Comparison of ENCODE assay signal across 1 cellular context in genomic region chr1:1435094-1435903, GRCh38.
TF ChIP-seq lines count a peak whose summit lies in the region.

VWA1 (plus strand) TSS chr1:1435690; CDS start chr1:1435749, 59 bp downstream.

TF ChIP-seq in K562, 482 proteins besides CTCF, POLR2A, EP300 and RAD21 (continued from another document and continues in another):
- TF ChIP-seq, protein P1, sequence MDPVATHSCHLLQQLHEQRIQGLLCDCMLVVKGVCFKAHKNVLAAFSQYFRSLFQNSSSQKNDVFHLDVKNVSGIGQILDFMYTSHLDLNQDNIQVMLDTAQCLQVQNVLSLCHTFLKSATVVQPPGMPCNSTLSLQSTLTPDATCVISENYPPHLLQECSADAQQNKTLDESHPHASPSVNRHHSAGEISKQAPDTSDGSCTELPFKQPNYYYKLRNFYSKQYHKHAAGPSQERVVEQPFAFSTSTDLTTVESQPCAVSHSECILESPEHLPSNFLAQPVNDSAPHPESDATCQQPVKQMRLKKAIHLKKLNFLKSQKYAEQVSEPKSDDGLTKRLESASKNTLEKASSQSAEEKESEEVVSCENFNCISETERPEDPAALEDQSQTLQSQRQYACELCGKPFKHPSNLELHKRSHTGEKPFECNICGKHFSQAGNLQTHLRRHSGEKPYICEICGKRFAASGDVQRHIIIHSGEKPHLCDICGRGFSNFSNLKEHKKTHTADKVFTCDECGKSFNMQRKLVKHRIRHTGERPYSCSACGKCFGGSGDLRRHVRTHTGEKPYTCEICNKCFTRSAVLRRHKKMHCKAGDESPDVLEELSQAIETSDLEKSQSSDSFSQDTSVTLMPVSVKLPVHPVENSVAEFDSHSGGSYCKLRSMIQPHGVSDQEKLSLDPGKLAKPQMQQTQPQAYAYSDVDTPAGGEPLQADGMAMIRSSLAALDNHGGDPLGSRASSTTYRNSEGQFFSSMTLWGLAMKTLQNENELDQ (CRISPR knock-in tag; IDR thresholded peaks at IDR 0.05; ENCODE audit: borderline replicate concordance), result no peak
- TF ChIP-seq CXXC5 (CRISPR knock-in tag; IDR thresholded peaks at IDR 0.05) (peak; percentile 85), ETS1 (conservative IDR thresholded peaks at IDR 0.05; ENCODE audit: control insufficient read depth, low read depth, low read length) (0 out of 2 replicates have a peak, but pooled peaks have one; percentile 36), ETV5 (CRISPR knock-in tag; IDR thresholded peaks at IDR 0.05; ENCODE audit: low read depth) (no peak), ARID4B (CRISPR knock-in tag; IDR thresholded peaks at IDR 0.05) (0 out of 2 replicates have a peak, but pooled peaks have one; percentile 58), U2AF2 (optimal IDR thresholded peaks at IDR 0.05; ENCODE audit: low read depth, low read length) (no peak), TAF1 (IDR thresholded peaks at IDR 0.05; ENCODE audit: control insufficient read depth, extremely low read depth, insufficient read depth, low read length, severe bottlenecking) (no peak), SAP30 (IDR thresholded peaks at IDR 0.05; ENCODE audit: borderline replicate concordance, insufficient read depth, low read depth, low read length, poor library complexity, severe bottlenecking) (peak; percentile 45), MTA1 (IDR thresholded peaks at IDR 0.05; ENCODE audit: borderline replicate concordance) (no peak), GATAD2B (IDR thresholded peaks at IDR 0.05; ENCODE audit: borderline replicate concordance) (peak; percentile 79; the same call in 1 of the 2 replicates), MBD2 (IDR thresholded peaks at IDR 0.05; ENCODE audit: borderline replicate concordance, low read depth) (0 out of 2 replicates have a peak, but pooled peaks have one; percentile 20), ZNF507 (tag; conservative IDR thresholded peaks at IDR 0.05) (no peak), GTF2A2 (tag; IDR thresholded peaks at IDR 0.05) (no peak), ZNF764 (CRISPR knock-in tag; IDR thresholded peaks at IDR 0.05; ENCODE audit: low read depth) (no peak), HNRNPLL (IDR thresholded peaks at IDR 0.05; ENCODE audit: low read depth, low read length, poor library complexity, severe bottlenecking) (no peak), C11orf30 (IDR thresholded peaks at IDR 0.05; ENCODE audit: low read depth) (no peak), ZNF717 (CRISPR knock-in tag; IDR thresholded peaks at IDR 0.05) (no peak), ZFP30 (CRISPR knock-in tag; IDR thresholded peaks at IDR 0.05; ENCODE audit: borderline replicate concordance) (no peak), ARID2 (IDR thresholded peaks at IDR 0.05) (no peak), SIX5 (IDR thresholded peaks at IDR 0.05; ENCODE audit: borderline replicate concordance in 1 of 2, insufficient read depth in 1 of 2, low read depth in 1 of 2, low read length in 2 of 2) (no peak), ZMIZ1 (IDR thresholded peaks at IDR 0.05; ENCODE audit: low read depth in 2 of 2, low read length in 2 of 2) (no peak), MAX (CRISPR knock-in tag; IDR thresholded peaks at IDR 0.05) (peak; percentile 59), SIRT6 (IDR thresholded peaks at IDR 0.05; ENCODE audit: low read depth, low read length) (no peak), ZC3H11A (IDR thresholded peaks at IDR 0.05; ENCODE audit: low read depth, low read length) (no peak), ZNF668 (CRISPR knock-in tag; IDR thresholded peaks at IDR 0.05) (no peak), NFYB (IDR thresholded peaks at IDR 0.05; ENCODE audit: extremely low read depth, insufficient read length) (no peak), SRSF1 (IDR thresholded peaks at IDR 0.05; ENCODE audit: low read depth, low read length) (no peak), ZNF561 (CRISPR knock-in tag; conservative IDR thresholded peaks at IDR 0.05) (no peak), SLC30A9 (CRISPR knock-in tag; IDR thresholded peaks at IDR 0.05) (no peak), POLR2AphosphoS5 (IDR thresholded peaks at IDR 0.05; ENCODE audit: control insufficient read depth, insufficient read depth, low read depth, low read length) (no peak), CBFA2T2 (conservative IDR thresholded peaks at IDR 0.05) (no peak), SRSF9 (IDR thresholded peaks at IDR 0.05; ENCODE audit: borderline replicate concordance, low read depth, low read length) (no peak), ZBTB7A (IDR thresholded peaks at IDR 0.05; ENCODE audit: borderline replicate concordance, control insufficient read depth, low read depth, low read length) (peak; percentile 85; the same call in 1 of the 2 replicates), KLF16 (IDR thresholded peaks at IDR 0.05) (no peak), SMARCC2 (IDR thresholded peaks at IDR 0.05; ENCODE audit: low read depth) (no peak), SNIP1 (IDR thresholded peaks at IDR 0.05; ENCODE audit: low read depth) (no peak), CBX1 (IDR thresholded peaks at IDR 0.05; ENCODE audit: low read depth) (0 out of 2 replicates have a peak, but pooled peaks have one; percentile 37), CC2D1A (IDR thresholded peaks at IDR 0.05) (no peak)
- TF ChIP-seq, protein P2, sequence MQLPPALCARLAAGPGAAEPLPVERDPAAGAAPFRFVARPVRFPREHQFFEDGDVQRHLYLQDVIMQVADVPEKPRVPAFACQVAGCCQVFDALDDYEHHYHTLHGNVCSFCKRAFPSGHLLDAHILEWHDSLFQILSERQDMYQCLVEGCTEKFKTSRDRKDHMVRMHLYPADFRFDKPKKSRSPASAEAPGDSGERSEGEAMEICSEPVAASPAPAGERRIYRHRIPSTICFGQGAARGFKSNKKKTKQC (CRISPR knock-in tag; IDR thresholded peaks at IDR 0.05), result 0 out of 2 replicates have a peak, but pooled peaks have one; percentile 3
- TF ChIP-seq, protein P3, sequence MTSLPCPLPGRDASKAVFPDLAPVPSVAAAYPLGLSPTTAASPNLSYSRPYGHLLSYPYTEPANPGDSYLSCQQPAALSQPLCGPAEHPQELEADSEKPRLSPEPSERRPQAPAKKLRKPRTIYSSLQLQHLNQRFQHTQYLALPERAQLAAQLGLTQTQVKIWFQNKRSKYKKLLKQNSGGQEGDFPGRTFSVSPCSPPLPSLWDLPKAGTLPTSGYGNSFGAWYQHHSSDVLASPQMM (CRISPR knock-in tag; IDR thresholded peaks at IDR 0.05), result no peak
- TF ChIP-seq, protein P4, sequence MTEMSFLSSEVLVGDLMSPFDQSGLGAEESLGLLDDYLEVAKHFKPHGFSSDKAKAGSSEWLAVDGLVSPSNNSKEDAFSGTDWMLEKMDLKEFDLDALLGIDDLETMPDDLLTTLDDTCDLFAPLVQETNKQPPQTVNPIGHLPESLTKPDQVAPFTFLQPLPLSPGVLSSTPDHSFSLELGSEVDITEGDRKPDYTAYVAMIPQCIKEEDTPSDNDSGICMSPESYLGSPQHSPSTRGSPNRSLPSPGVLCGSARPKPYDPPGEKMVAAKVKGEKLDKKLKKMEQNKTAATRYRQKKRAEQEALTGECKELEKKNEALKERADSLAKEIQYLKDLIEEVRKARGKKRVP (CRISPR knock-in tag; IDR thresholded peaks at IDR 0.05), result 0 out of 2 replicates have a peak, but pooled peaks have one; percentile 19
- TF ChIP-seq, protein P5, sequence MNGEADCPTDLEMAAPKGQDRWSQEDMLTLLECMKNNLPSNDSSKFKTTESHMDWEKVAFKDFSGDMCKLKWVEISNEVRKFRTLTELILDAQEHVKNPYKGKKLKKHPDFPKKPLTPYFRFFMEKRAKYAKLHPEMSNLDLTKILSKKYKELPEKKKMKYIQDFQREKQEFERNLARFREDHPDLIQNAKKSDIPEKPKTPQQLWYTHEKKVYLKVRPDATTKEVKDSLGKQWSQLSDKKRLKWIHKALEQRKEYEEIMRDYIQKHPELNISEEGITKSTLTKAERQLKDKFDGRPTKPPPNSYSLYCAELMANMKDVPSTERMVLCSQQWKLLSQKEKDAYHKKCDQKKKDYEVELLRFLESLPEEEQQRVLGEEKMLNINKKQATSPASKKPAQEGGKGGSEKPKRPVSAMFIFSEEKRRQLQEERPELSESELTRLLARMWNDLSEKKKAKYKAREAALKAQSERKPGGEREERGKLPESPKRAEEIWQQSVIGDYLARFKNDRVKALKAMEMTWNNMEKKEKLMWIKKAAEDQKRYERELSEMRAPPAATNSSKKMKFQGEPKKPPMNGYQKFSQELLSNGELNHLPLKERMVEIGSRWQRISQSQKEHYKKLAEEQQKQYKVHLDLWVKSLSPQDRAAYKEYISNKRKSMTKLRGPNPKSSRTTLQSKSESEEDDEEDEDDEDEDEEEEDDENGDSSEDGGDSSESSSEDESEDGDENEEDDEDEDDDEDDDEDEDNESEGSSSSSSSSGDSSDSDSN (IDR thresholded peaks at IDR 0.05; ENCODE audit: borderline replicate concordance in 1 of 2, low read depth in 2 of 2, low read length in 2 of 2), result peak; percentile 62 to 80; a peak in 2 of 4 replicates
- TF ChIP-seq, protein P6, sequence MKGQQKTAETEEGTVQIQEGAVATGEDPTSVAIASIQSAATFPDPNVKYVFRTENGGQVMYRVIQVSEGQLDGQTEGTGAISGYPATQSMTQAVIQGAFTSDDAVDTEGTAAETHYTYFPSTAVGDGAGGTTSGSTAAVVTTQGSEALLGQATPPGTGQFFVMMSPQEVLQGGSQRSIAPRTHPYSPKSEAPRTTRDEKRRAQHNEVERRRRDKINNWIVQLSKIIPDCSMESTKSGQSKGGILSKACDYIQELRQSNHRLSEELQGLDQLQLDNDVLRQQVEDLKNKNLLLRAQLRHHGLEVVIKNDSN (CRISPR knock-in tag; IDR thresholded peaks at IDR 0.05), result no peak
- TF ChIP-seq, protein P7, sequence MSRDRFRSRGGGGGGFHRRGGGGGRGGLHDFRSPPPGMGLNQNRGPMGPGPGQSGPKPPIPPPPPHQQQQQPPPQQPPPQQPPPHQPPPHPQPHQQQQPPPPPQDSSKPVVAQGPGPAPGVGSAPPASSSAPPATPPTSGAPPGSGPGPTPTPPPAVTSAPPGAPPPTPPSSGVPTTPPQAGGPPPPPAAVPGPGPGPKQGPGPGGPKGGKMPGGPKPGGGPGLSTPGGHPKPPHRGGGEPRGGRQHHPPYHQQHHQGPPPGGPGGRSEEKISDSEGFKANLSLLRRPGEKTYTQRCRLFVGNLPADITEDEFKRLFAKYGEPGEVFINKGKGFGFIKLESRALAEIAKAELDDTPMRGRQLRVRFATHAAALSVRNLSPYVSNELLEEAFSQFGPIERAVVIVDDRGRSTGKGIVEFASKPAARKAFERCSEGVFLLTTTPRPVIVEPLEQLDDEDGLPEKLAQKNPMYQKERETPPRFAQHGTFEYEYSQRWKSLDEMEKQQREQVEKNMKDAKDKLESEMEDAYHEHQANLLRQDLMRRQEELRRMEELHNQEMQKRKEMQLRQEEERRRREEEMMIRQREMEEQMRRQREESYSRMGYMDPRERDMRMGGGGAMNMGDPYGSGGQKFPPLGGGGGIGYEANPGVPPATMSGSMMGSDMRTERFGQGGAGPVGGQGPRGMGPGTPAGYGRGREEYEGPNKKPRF (IDR thresholded peaks at IDR 0.05; ENCODE audit: low read depth, low read length), result no peak
